Comparison of ENCODE assay signal across 1 cellular context in the genomic region with DNA sequence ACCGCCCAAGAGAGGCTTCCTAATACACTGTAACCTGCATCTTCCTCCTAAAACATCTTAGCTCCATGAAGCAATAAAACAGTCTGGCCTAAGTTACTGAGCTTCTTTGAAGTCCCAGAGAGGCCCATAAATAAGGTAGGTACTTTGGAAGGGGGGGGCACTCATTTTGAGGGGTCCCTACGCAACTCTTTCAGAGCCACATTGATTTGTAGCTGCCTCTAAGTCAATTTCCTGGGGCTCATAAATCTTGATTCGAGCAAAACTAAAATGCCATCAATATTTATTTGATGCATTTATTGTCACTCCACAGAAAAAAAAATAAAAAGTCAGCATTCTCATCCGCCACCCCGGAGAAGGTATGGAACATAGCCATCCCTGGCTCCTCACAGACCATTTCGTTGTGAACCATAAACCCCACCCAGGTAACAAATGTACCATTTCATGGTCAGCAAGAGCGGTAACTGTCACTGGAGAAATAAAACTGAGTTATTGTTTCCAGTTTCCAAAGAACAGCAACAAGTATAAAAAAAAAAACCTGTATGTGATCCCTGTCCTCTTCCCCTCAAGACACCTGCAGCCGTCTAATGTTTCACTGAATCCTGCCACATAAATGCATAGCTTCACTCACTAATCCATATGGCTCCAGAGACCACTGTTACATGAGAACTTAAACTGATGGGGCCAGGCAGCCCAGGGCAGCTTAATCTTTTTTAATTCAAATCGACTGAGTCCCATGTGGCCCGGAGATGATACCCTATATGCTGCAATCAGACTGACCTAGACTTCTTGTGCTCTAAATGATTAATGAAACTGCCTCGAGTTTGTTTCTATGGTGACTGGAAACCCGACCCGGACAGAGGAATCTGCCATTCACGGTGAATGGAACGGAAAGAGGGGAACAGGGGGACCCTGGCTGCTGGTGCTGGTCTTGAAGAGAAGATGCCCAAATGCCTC.
TF ChIP-seq lines count a peak whose summit lies in the region.

No MANE protein-coding gene starts in this region.

TF ChIP-seq in WTC11, 78 proteins besides CTCF, POLR2A, EP300 and RAD21 (continued from another document):
- TF ChIP-seq, protein P1, sequence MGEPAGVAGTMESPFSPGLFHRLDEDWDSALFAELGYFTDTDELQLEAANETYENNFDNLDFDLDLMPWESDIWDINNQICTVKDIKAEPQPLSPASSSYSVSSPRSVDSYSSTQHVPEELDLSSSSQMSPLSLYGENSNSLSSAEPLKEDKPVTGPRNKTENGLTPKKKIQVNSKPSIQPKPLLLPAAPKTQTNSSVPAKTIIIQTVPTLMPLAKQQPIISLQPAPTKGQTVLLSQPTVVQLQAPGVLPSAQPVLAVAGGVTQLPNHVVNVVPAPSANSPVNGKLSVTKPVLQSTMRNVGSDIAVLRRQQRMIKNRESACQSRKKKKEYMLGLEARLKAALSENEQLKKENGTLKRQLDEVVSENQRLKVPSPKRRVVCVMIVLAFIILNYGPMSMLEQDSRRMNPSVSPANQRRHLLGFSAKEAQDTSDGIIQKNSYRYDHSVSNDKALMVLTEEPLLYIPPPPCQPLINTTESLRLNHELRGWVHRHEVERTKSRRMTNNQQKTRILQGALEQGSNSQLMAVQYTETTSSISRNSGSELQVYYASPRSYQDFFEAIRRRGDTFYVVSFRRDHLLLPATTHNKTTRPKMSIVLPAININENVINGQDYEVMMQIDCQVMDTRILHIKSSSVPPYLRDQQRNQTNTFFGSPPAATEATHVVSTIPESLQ (CRISPR knock-in tag; IDR thresholded peaks at IDR 0.05), result no peak
- TF ChIP-seq, protein P2, sequence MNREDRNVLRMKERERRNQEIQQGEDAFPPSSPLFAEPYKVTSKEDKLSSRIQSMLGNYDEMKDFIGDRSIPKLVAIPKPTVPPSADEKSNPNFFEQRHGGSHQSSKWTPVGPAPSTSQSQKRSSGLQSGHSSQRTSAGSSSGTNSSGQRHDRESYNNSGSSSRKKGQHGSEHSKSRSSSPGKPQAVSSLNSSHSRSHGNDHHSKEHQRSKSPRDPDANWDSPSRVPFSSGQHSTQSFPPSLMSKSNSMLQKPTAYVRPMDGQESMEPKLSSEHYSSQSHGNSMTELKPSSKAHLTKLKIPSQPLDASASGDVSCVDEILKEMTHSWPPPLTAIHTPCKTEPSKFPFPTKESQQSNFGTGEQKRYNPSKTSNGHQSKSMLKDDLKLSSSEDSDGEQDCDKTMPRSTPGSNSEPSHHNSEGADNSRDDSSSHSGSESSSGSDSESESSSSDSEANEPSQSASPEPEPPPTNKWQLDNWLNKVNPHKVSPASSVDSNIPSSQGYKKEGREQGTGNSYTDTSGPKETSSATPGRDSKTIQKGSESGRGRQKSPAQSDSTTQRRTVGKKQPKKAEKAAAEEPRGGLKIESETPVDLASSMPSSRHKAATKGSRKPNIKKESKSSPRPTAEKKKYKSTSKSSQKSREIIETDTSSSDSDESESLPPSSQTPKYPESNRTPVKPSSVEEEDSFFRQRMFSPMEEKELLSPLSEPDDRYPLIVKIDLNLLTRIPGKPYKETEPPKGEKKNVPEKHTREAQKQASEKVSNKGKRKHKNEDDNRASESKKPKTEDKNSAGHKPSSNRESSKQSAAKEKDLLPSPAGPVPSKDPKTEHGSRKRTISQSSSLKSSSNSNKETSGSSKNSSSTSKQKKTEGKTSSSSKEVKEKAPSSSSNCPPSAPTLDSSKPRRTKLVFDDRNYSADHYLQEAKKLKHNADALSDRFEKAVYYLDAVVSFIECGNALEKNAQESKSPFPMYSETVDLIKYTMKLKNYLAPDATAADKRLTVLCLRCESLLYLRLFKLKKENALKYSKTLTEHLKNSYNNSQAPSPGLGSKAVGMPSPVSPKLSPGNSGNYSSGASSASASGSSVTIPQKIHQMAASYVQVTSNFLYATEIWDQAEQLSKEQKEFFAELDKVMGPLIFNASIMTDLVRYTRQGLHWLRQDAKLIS (CRISPR knock-in tag; IDR thresholded peaks at IDR 0.05; ENCODE audit: borderline replicate concordance), result no peak
- TF ChIP-seq ZNF671 (CRISPR knock-in tag; IDR thresholded peaks at IDR 0.05) (no peak), TP53 (CRISPR knock-in tag; IDR thresholded peaks at IDR 0.05) (no peak), NR3C1 (CRISPR knock-in tag; conservative IDR thresholded peaks at IDR 0.05; ENCODE audit: low read depth) (no peak), ZNF263 (CRISPR knock-in tag; IDR thresholded peaks at IDR 0.05; ENCODE audit: low read depth) (no peak), NR1H2 (CRISPR knock-in tag; IDR thresholded peaks at IDR 0.05) (no peak), ZNF317 (CRISPR knock-in tag; IDR thresholded peaks at IDR 0.05; ENCODE audit: borderline replicate concordance, low read depth) (no peak)
- TF ChIP-seq, protein P3, sequence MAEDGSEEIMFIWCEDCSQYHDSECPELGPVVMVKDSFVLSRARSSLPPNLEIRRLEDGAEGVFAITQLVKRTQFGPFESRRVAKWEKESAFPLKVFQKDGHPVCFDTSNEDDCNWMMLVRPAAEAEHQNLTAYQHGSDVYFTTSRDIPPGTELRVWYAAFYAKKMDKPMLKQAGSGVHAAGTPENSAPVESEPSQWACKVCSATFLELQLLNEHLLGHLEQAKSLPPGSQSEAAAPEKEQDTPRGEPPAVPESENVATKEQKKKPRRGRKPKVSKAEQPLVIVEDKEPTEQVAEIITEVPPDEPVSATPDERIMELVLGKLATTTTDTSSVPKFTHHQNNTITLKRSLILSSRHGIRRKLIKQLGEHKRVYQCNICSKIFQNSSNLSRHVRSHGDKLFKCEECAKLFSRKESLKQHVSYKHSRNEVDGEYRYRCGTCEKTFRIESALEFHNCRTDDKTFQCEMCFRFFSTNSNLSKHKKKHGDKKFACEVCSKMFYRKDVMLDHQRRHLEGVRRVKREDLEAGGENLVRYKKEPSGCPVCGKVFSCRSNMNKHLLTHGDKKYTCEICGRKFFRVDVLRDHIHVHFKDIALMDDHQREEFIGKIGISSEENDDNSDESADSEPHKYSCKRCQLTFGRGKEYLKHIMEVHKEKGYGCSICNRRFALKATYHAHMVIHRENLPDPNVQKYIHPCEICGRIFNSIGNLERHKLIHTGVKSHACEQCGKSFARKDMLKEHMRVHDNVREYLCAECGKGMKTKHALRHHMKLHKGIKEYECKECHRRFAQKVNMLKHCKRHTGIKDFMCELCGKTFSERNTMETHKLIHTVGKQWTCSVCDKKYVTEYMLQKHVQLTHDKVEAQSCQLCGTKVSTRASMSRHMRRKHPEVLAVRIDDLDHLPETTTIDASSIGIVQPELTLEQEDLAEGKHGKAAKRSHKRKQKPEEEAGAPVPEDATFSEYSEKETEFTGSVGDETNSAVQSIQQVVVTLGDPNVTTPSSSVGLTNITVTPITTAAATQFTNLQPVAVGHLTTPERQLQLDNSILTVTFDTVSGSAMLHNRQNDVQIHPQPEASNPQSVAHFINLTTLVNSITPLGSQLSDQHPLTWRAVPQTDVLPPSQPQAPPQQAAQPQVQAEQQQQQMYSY (CRISPR knock-in tag; IDR thresholded peaks at IDR 0.05), result no peak
- TF ChIP-seq, protein P4, sequence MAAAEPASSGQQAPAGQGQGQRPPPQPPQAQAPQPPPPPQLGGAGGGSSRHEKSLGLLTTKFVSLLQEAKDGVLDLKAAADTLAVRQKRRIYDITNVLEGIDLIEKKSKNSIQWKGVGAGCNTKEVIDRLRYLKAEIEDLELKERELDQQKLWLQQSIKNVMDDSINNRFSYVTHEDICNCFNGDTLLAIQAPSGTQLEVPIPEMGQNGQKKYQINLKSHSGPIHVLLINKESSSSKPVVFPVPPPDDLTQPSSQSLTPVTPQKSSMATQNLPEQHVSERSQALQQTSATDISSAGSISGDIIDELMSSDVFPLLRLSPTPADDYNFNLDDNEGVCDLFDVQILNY (CRISPR knock-in tag; IDR thresholded peaks at IDR 0.05), result no peak
- TF ChIP-seq, protein P5, sequence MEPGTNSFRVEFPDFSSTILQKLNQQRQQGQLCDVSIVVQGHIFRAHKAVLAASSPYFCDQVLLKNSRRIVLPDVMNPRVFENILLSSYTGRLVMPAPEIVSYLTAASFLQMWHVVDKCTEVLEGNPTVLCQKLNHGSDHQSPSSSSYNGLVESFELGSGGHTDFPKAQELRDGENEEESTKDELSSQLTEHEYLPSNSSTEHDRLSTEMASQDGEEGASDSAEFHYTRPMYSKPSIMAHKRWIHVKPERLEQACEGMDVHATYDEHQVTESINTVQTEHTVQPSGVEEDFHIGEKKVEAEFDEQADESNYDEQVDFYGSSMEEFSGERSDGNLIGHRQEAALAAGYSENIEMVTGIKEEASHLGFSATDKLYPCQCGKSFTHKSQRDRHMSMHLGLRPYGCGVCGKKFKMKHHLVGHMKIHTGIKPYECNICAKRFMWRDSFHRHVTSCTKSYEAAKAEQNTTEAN (CRISPR knock-in tag; IDR thresholded peaks at IDR 0.05), result no peak
- TF ChIP-seq, protein P6, sequence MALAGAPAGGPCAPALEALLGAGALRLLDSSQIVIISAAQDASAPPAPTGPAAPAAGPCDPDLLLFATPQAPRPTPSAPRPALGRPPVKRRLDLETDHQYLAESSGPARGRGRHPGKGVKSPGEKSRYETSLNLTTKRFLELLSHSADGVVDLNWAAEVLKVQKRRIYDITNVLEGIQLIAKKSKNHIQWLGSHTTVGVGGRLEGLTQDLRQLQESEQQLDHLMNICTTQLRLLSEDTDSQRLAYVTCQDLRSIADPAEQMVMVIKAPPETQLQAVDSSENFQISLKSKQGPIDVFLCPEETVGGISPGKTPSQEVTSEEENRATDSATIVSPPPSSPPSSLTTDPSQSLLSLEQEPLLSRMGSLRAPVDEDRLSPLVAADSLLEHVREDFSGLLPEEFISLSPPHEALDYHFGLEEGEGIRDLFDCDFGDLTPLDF (CRISPR knock-in tag; IDR thresholded peaks at IDR 0.05), result no peak
